8 cellular contexts compared by ENCODE assay signal in the genomic region with DNA sequence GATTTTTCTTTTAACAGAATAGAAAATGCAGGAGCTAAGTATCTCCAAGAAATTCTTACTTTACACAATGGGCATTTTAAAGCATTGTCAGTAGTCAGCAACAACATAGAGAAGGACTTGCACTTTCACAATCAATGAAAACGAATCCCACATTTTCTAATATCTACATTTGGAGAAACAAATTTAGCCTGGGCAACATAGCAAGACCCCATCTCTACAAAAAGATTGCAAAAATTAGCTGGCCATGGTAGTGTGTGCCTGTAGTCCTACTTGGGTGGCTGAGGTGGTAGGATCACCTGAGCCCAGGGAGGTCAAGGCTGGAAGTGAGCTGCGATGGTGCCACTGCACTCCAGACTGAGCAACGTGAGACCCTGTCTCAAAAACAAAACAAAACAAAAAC.
"Had no signal": no experiment of that assay in that cellular context is flagged by ENCODE, and none has a peak within 500 bp of the region (broad histone marks: within the 10 kb centered on the region; RNA-seq: fewer than 3 reads in every experiment).

No MANE protein-coding gene starts in this region.

- H3K27ac ChIP-seq: HL-60, KMS-11 had no signal

- H3K9ac ChIP-seq: KMS-11 had no signal

- H3K27ac Mint-ChIP-seq: IgD-negative memory B cell had no signal

- H3K4me2 ChIP-seq: KMS-11 had no signal

- H3K36me3 Mint-ChIP-seq: IgD-negative memory B cell had no signal

- H3K4me3 Mint-ChIP-seq: IgD-negative memory B cell had no signal

- DNase-seq: IMR-90, Karpas-422, Kasumi-1, KBM-7, KG1 had no signal
